Comparison of ENCODE assay signal across 8 cellular contexts in genomic region chr4:140373328-140374129, GRCh38. TPM values are rescaled to one million over a fixed set of nuclear protein-coding genes. Genes with fewer than 3 reads are reported as not detected.
A peak's percentile ranks its signal among the peaks of the same experiment; 100 is the strongest.
DNase-seq lines count a peak whose midpoint lies in the region; ATAC-seq and TF ChIP-seq lines count a peak whose summit lies in the region.

TSS of gene SCOC (plus strand) at chr4:140373646. CDS start at chr4:140379171, 5,525 bp downstream.

- H3K27me3 Mint-ChIP-seq in IgD-negative memory B cell, result no peaks in the 10 kb centered on the region
- H3K27me3 Mint-ChIP-seq in activated T-cell treated with anti-CD3 and anti-CD28 coated beads, Interleukin-2, amount 50 U/mL, for 24 hours, result no peaks in the 10 kb centered on the region

- peaks cover 9 to 25% (median 15%) of the 10 kb centered on the region in 3 donors for H3K4me1 Mint-ChIP-seq in IgD-negative memory B cell
- peaks cover 40% of the 10 kb centered on the region for H3K4me1 Mint-ChIP-seq in activated T-cell treated with anti-CD3 and anti-CD28 coated beads, Interleukin-2, amount 50 U/mL, for 24 hours (ENCODE audit: low read depth)

- no peaks in the 10 kb centered on the region for H3K36me3 ChIP-seq in mucosa of rectum (ENCODE audit: control insufficient read depth in 2 of 2, insufficient read depth in 2 of 2, low read length in 2 of 2)

- TF ChIP-seq POLR2A in erythroblast (IDR thresholded peaks at IDR 0.05; ENCODE audit: low read length), result peak; percentile 82

- H3K27ac ChIP-seq in mucosa of rectum (ENCODE audit: low read depth in 2 of 2, low read length in 2 of 2), result peak within 1 kb of the TSS; percentile 88 to 90

- ATAC-seq in GM21529 (IDR thresholded peaks at IDR 0.05; ENCODE audit: unreplicated experiment), result peak; percentile 92

- H3K9ac ChIP-seq in mucosa of rectum (ENCODE audit: low read depth in 1 of 2, low read length in 2 of 2), result peak within 1 kb of the TSS; percentile 78 to 80

- H3K4me3 Mint-ChIP-seq in IgD-negative memory B cell, result no peak within 1 kb of the TSS
- H3K4me3 Mint-ChIP-seq in activated T-cell treated with anti-CD3 and anti-CD28 coated beads, Interleukin-2, amount 50 U/mL, for 24 hours, result no peak within 1 kb of the TSS

- H3K27ac Mint-ChIP-seq in IgD-negative memory B cell, result peak within 1 kb of the TSS; percentile 7 to 43 (median 36)
- H3K27ac Mint-ChIP-seq in activated T-cell treated with anti-CD3 and anti-CD28 coated beads, Interleukin-2, amount 50 U/mL, for 24 hours, result peak within 1 kb of the TSS; percentile 82

- H3K4me1 ChIP-seq in mucosa of rectum (ENCODE audit: control insufficient read depth in 2 of 2, insufficient read depth in 2 of 2, low read length in 2 of 2), result peaks cover 14 to 17% of the 10 kb centered on the region in 2 donors

- no peaks in the 10 kb centered on the region for H3K9me3 ChIP-seq in mucosa of rectum (ENCODE audit: control insufficient read depth in 2 of 2, low read length in 2 of 2)

- peak within 1 kb of the TSS; percentile 67 to 99 for H3K4me3 ChIP-seq in mucosa of rectum (ENCODE audit: low read length in 2 of 2)

- no peaks in the 10 kb centered on the region for H3K27me3 ChIP-seq in mucosa of rectum (ENCODE audit: control insufficient read depth in 2 of 2, insufficient read depth in 2 of 2, low read length in 2 of 2)

- DNase-seq in DMS 273 treated with DMSO at 0.1 percent for 48 hours (lab: John Stamatoyannopoulos, UW), result peak; percentile 95
- peak; percentile 88 for DNase-seq in OCI-M2 (lab: John Stamatoyannopoulos, UW; ENCODE audit: unreplicated experiment)
- DNase-seq in activated T-cell treated with anti-CD3 and anti-CD28 coated beads, Interleukin-2, amount 50 U/mL, for 24 hours, result peak; percentile 94
- DNase-seq in erythroblast (lab: John Stamatoyannopoulos, UW), result peak; percentile 98
- peak; percentile 98 for DNase-seq in stimulated activated CD8-positive, alpha-beta memory T cell treated with anti-CD3 and anti-CD28 coated beads, Interleukin-4, amount 100 ng/mL, for 48 hours

- H3K9me3 Mint-ChIP-seq in IgD-negative memory B cell, result no peaks in the 10 kb centered on the region
- no peaks in the 10 kb centered on the region for H3K9me3 Mint-ChIP-seq in activated T-cell treated with anti-CD3 and anti-CD28 coated beads, Interleukin-2, amount 50 U/mL, for 24 hours

- H3K36me3 Mint-ChIP-seq in IgD-negative memory B cell, result peaks cover 3% of the 10 kb centered on the region
- H3K36me3 Mint-ChIP-seq in activated T-cell treated with anti-CD3 and anti-CD28 coated beads, Interleukin-2, amount 50 U/mL, for 24 hours (ENCODE audit: low read depth), result peaks cover 4% of the 10 kb centered on the region

RNA-seq across cellular contexts. Expression of gene SCOC, which starts in this region (rescaled TPM):
- polyA plus RNA-seq in IgD-negative memory B cell, result 31.3 TPM

Comparison
In these comparisons a context has a peak if more than half of its experiments do, and no peak if none do; other contexts are left out.
1. Peak in every context shown above with its lines: DNase-seq, ATAC-seq, H3K4me3 ChIP-seq and H3K27ac ChIP-seq.